ENCODE assay signal across 24 cellular contexts in the genomic region with DNA sequence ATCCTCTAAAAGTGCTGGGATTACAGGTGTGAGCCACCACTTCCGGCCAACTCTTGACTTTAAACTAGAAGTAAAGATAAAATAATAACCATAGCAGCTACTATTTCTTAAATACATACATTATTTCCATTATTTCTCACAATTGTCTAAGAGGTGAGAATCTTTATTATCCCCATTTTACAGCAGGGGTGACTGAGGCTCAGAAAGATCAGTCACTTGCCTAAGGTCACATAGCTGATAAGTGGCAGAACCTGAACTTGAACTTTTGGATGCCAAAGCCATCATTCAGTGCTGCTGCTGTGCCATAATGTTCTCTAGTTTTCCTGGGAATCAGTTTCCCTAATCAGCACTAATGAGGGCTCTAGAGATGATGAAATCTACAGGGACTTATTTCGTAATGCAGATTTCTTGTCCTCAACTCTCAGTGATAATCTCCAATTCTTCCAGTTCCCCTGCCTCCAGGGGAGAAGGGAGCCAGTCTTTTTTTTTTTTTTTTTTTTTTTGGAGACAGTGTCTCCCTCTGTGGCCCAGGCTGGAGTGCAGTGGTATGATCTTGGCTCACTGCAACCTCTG. TPM values are rescaled to one million over a fixed set of nuclear protein-coding genes. Genes with fewer than 3 reads are reported as not detected.
"Had no signal": no experiment of that assay in that cellular context is flagged by ENCODE, and none has a peak within 500 bp of the region (broad histone marks: within the 10 kb centered on the region; RNA-seq: fewer than 3 reads in every experiment).

No MANE protein-coding gene starts in this region.

- H3K36me3 ChIP-seq: left ventricle myocardium inferior, pancreas, prostate gland, sigmoid colon, spleen, tibial nerve, uterus had no signal

- H3K36me3 Mint-ChIP-seq: memory B cell; naive thymus-derived CD8-positive, alpha-beta T cell; stimulated activated effector memory CD8-positive, alpha-beta T cell treated with anti-CD3 and anti-CD28 coated beads, Interleukin-12 subunit alpha, Interleukin-12 subunit beta, amount 100 ng/mL, for 72 hours; type B pancreatic cell had no signal

- FAIRE-seq: pancreas, small intestine had no signal

- H3K9me3 ChIP-seq: left ventricle myocardium inferior, pancreas, prostate gland, sigmoid colon, uterus had no signal

- H3K4me3 Mint-ChIP-seq: memory B cell; naive thymus-derived CD8-positive, alpha-beta T cell; nephron; neural crest cell; stimulated activated effector memory CD8-positive, alpha-beta T cell treated with anti-CD3 and anti-CD28 coated beads, Interleukin-12 subunit alpha, Interleukin-12 subunit beta, amount 100 ng/mL, for 72 hours; stimulated activated naive CD8-positive, alpha-beta T cell treated with anti-CD3 and anti-CD28 coated beads, Interleukin-15, Interleukin-2, amounts not matched to agents 100 ng/mL and 50 ng/mL, for 24 hours; type B pancreatic cell had no signal

- H3K27me3 ChIP-seq: pancreas, uterus had no signal

- H3K27ac ChIP-seq: left ventricle myocardium inferior, pancreas, prostate gland, sigmoid colon, spleen, tibial nerve, uterus had no signal

- ATAC-seq: naive thymus-derived CD8-positive, alpha-beta T cell; pancreas; right cardiac atrium; stimulated activated effector memory CD8-positive, alpha-beta T cell treated with anti-CD3 and anti-CD28 coated beads, Interleukin-12 subunit alpha, Interleukin-12 subunit beta, amount 100 ng/mL, for 72 hours had no signal

- H3K4me3 ChIP-seq: left ventricle myocardium inferior, lung, pancreas, prostate gland, sigmoid colon, spleen, tibial nerve, uterus had no signal

- H3K9me3 Mint-ChIP-seq: memory B cell; naive thymus-derived CD8-positive, alpha-beta T cell; nephron; neural crest cell; stimulated activated effector memory CD8-positive, alpha-beta T cell treated with anti-CD3 and anti-CD28 coated beads, Interleukin-12 subunit alpha, Interleukin-12 subunit beta, amount 100 ng/mL, for 72 hours; stimulated activated naive CD8-positive, alpha-beta T cell treated with anti-CD3 and anti-CD28 coated beads, Interleukin-15, Interleukin-2, amounts not matched to agents 100 ng/mL and 50 ng/mL, for 24 hours; type B pancreatic cell had no signal

- H3K4me1 ChIP-seq: pancreas, prostate gland, uterus had no signal

- H3K27ac Mint-ChIP-seq: memory B cell; naive thymus-derived CD8-positive, alpha-beta T cell; nephron; stimulated activated effector memory CD8-positive, alpha-beta T cell treated with anti-CD3 and anti-CD28 coated beads, Interleukin-12 subunit alpha, Interleukin-12 subunit beta, amount 100 ng/mL, for 72 hours; stimulated activated naive CD8-positive, alpha-beta T cell treated with anti-CD3 and anti-CD28 coated beads, Interleukin-15, Interleukin-2, amounts not matched to agents 100 ng/mL and 50 ng/mL, for 24 hours; type B pancreatic cell had no signal

- DNase-seq: hypothalamus; islet precursor cell; left ventricle myocardium inferior; naive thymus-derived CD8-positive, alpha-beta T cell; nucleus accumbens; pancreas; posterior cingulate gyrus; retina; right cardiac atrium; sigmoid colon; small intestine; spleen; stimulated activated CD4-positive, alpha-beta T cell treated with anti-CD3 and anti-CD28 coated beads, Interleukin-4, amount 100 ng/mL, for 24 hours; stimulated activated naive CD4-positive, alpha-beta T cell; uterus had no signal

- H3K4me1 Mint-ChIP-seq: memory B cell, nephron had no signal

RNA-seq across cellular contexts. Expression of gene GPRC5B, which starts 25.2 kb away (rescaled TPM):
- total RNA-seq: naive thymus-derived CD8-positive, alpha-beta T cell had no signal
